1 cellular context compared by ENCODE assay signal in genomic region chr4:121692261-121692660, GRCh38.
TF ChIP-seq lines count a peak whose summit lies in the region.

No MANE protein-coding gene starts in this region.

TF ChIP-seq in endothelial cell of umbilical vein, 7 proteins besides CTCF, POLR2A, EP300 and RAD21:
- TF ChIP-seq MAX (IDR thresholded peaks at IDR 0.05; ENCODE audit: insufficient read depth, insufficient read length) (no peak), POLR2AphosphoS5 (IDR thresholded peaks at IDR 0.05; ENCODE audit: insufficient read depth, low read depth, low read length) (no peak), EZH2 (IDR thresholded peaks at IDR 0.05; ENCODE audit: borderline replicate concordance, low read depth, low read length, severe bottlenecking) (no peak), GATA2 (IDR thresholded peaks at IDR 0.05; ENCODE audit: insufficient read depth, insufficient read length, low read depth, low read length) (no peak), MYC (IDR thresholded peaks at IDR 0.05; ENCODE audit: low read depth, low read length) (no peak), FOS (IDR thresholded peaks at IDR 0.05; ENCODE audit: borderline replicate concordance, insufficient read depth, low read length) (no peak), JUN (IDR thresholded peaks at IDR 0.05; ENCODE audit: borderline replicate concordance, insufficient read depth, insufficient read length, low read depth) (no peak)
